In genomic region chr3:137217733-137218132, GRCh38 we compare ENCODE assay signal across 12 cellular contexts.
DNase-seq lines count a peak whose midpoint lies in the region; TF ChIP-seq lines count a peak whose summit lies in the region.
"Had no signal": no experiment of that assay in that cellular context is flagged by ENCODE, and none has a peak within 500 bp of the region (broad histone marks: within the 10 kb centered on the region; RNA-seq: fewer than 3 reads in every experiment).

No MANE protein-coding gene starts in this region.

- H3K27ac ChIP-seq in iPS DF 6.9 (ENCODE audit: low read length) = no peak overlapping the region

- CTCF ChIA-PET in Caco-2 (lab: Charles Lee) = no interaction called here

- POLR2A ChIA-PET in Caco-2 (lab: Charles Lee) = no interaction called here

- DNase-seq in Caco-2 (peak in 1 of 2 experiments; percentile 6), GM13976 (ENCODE audit: low spot score) (no peak), RPMI8226 (peak; percentile 5), iPS DF 6.9 (ENCODE audit: low read depth, low spot score) (peak; percentile 31), NCI-H2196 treated with DMSO at 0.1 percent for 48 hours (lab: John Stamatoyannopoulos, UW; ENCODE audit: unreplicated experiment) (no peak), NCI-H524 treated with DMSO at 0.1 percent for 48 hours (lab: John Stamatoyannopoulos, UW) (no peak), NCI-H1048 (lab: John Stamatoyannopoulos, UW) (no peak), lower leg skin (ENCODE audit: low spot score in 2 of 2) (no peak)
- DNase-seq: activated CD4-positive, alpha-beta T cell treated with anti-CD3 and anti-CD28 coated beads, Interleukin-2, amount 10 ng/mL, durations not matched to agents 24 days and 14 days; activated naive CD4-positive, alpha-beta T cell; posterior cingulate gyrus had no signal

- no TSS peak for BruUV-seq in Caco-2 (replicated peaks; lab: Mats Ljungman, UMichigan)

- WGBS in iPS DF 6.9 (ENCODE audit: insufficient coverage, insufficient read length) = no CpG with 5 or more reads among the region's 5 CpGs
- WGBS in lower leg skin, 2 donors = 30 to 36% methylated on average over 5 of the region's 5 CpGs

- in situ Hi-C loops in GM13976 (cut with MboI; ENCODE audit: low sequenced_read_pairs, unreplicated experiment) = no loop called here

- H3K27me3 ChIP-seq in Caco-2 (replicated peaks; ENCODE audit: control insufficient read depth, insufficient read depth, low read length) = no peaks in the 10 kb centered on the region
- no peaks in the 10 kb centered on the region for H3K27me3 ChIP-seq in iPS DF 6.9 (ENCODE audit: control insufficient read depth, insufficient read depth, low read length)

- TF ChIP-seq CTCF in Caco-2 (IDR thresholded peaks at IDR 0.05; ENCODE audit: insufficient read depth in 1 of 2, low read depth in 1 of 2, low read length in 1 of 2, severe bottlenecking in 1 of 2, unreplicated experiment in 1 of 2) (peak; percentile 17 to 35), GM13976 (IDR thresholded peaks at IDR 0.05; ENCODE audit: borderline replicate concordance, control extremely low read depth, extremely low read depth, insufficient read depth, missing control alignments) (peak; percentile 22), lower leg skin (IDR thresholded peaks at IDR 0.05) (no peak)

- H3K9me3 Mint-ChIP-seq in Caco-2 (ENCODE audit: unreplicated experiment) = no peaks in the 10 kb centered on the region

- no peak overlapping the region for H3K4me3 Mint-ChIP-seq in Caco-2 (ENCODE audit: unreplicated experiment)
- H3K4me3 Mint-ChIP-seq: activated CD4-positive, alpha-beta T cell treated with anti-CD3 and anti-CD28 coated beads, Interleukin-2, amount 10 ng/mL, durations not matched to agents 24 days and 14 days; memory B cell had no signal

- TF ChIP-seq POLR2A in lower leg skin (IDR thresholded peaks at IDR 0.05) = no peak

- H3K36me3 Mint-ChIP-seq in Caco-2 (ENCODE audit: insufficient read depth, unreplicated experiment) = no peaks in the 10 kb centered on the region

- H3K36me3 ChIP-seq in Caco-2 (ENCODE audit: control insufficient read depth, insufficient read depth, low read length) = no peaks in the 10 kb centered on the region
- no peaks in the 10 kb centered on the region for H3K36me3 ChIP-seq in iPS DF 6.9 (ENCODE audit: control insufficient read depth, insufficient read depth, low read length)

- no peaks in the 10 kb centered on the region for H3K4me1 ChIP-seq in Caco-2
- no peaks in the 10 kb centered on the region for H3K4me1 ChIP-seq in iPS DF 6.9 (ENCODE audit: control insufficient read depth, insufficient read depth, low read length)

- no peaks in the 10 kb centered on the region for H3K4me1 Mint-ChIP-seq in Caco-2 (ENCODE audit: low read depth, unreplicated experiment)
- H3K4me1 Mint-ChIP-seq: activated CD4-positive, alpha-beta T cell treated with anti-CD3 and anti-CD28 coated beads, Interleukin-2, amount 10 ng/mL, durations not matched to agents 24 days and 14 days; memory B cell had no signal

- H3K9me3 ChIP-seq in Caco-2 (no peaks in the 10 kb centered on the region), iPS DF 6.9 (ENCODE audit: control insufficient read depth, insufficient read depth, low read length) (no peaks in the 10 kb centered on the region)

- intact Hi-C loops in Caco-2 (cut with micrococcal nuclease; ENCODE audit: unreplicated experiment) = no loop called here
- intact Hi-C loops in lower leg skin (cut with DNase I; ENCODE audit: low total_unique reads) = no loop called here

- peaks cover 12% of the 10 kb centered on the region for H3K27me3 Mint-ChIP-seq in Caco-2 (ENCODE audit: insufficient read depth, unreplicated experiment)
- H3K27me3 Mint-ChIP-seq: activated CD4-positive, alpha-beta T cell treated with anti-CD3 and anti-CD28 coated beads, Interleukin-2, amount 10 ng/mL, durations not matched to agents 24 days and 14 days had no signal

- H3K4me3 ChIP-seq in Caco-2 (ENCODE audit: low read depth, low read length) (no peak overlapping the region), iPS DF 6.9 (ENCODE audit: low read length) (no peak overlapping the region), lower leg skin (ENCODE audit: low read depth, poor library complexity, severe bottlenecking) (no peak overlapping the region)

- no peak overlapping the region for H3K27ac Mint-ChIP-seq in Caco-2 (ENCODE audit: unreplicated experiment)
- H3K27ac Mint-ChIP-seq: activated CD4-positive, alpha-beta T cell treated with anti-CD3 and anti-CD28 coated beads, Interleukin-2, amount 10 ng/mL, durations not matched to agents 24 days and 14 days; memory B cell had no signal

Comparison
In these comparisons a context has a peak if more than half of its experiments do, and no peak if none do; other contexts are left out.
1. DNase-seq: peak in RPMI8226 (single experiment) and iPS DF 6.9 (single experiment); none in GM13976 (single experiment), NCI-H2196 treated with DMSO at 0.1 percent for 48 hours (single experiment), NCI-H524 treated with DMSO at 0.1 percent for 48 hours (single experiment), NCI-H1048 (single experiment) and lower leg skin (0 of 2).
2. CTCF ChIP-seq: peak in Caco-2 (2 of 2) and GM13976 (single experiment); none in lower leg skin (0 of 3).